In the genomic region with DNA sequence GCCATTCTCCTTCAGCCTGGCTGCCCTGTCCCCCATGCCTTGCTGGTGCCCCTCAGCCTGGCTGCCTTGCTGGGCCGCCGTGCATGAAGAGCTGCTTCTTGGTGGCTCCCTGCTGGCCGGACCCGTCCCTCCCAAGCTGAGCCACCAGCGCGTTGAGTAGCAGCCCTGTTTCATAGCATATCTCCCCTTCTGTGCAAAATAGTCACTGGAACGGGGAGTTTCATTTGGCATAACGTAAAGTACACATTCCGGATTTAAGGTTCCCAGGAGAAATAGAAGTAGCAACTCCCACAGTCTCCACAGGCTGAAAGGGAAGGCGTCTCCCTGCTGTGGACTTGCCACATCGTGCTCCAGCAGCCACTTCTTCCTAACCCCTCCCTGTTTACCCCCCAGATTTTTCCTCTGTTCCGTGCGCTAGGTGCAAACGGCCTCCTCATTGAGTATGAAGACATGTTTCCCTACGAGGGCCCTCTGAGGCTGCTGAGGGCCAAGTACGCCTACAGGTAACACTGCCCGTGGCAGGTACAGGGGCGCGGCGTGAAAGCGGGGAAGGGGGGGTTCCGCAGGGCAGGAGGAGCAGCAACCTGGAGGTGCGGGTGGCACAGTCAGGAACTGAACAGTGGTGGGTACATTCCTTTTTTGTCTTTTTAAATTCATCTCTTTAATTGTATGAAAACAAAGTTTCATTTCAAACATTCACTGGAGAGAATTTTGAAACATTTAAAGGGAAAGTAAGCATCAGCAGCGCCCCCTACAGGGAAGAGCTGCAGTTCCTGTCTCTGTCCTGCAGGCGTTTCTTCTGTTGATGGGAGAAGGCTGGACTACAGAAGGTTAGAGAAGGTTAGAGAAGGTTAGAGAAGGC, we compare ENCODE assay signal across 8 cellular contexts. TPM values are rescaled to one million over a fixed set of nuclear protein-coding genes. Genes with fewer than 3 reads are reported as not detected.
DNase-seq lines count a peak whose midpoint lies in the region; ATAC-seq and TF ChIP-seq lines count a peak whose summit lies in the region.

No MANE protein-coding gene starts in this region.

- H3K4me1 Mint-ChIP-seq in WTC11 (peaks cover 2% of the 10 kb centered on the region; the same call in 1 of the 2 replicates), nephron progenitor cell (peaks cover 1% of the 10 kb centered on the region)
- peaks cover 32% of the 10 kb centered on the region for H3K4me1 Mint-ChIP-seq in dendritic cell treated with granulocyte-macrophage colony-stimulating factor and Interleukin-4, amounts not matched to agents 40 ng/mL and 50 ng/mL, for 4 days (ENCODE audit: low read depth)

- H3K27me3 Mint-ChIP-seq in WTC11 (ENCODE audit: low read depth) (no peaks in the 10 kb centered on the region), nephron progenitor cell (ENCODE audit: low read depth, poor library complexity) (peaks cover 3% of the 10 kb centered on the region)
- no peaks in the 10 kb centered on the region for H3K27me3 Mint-ChIP-seq in dendritic cell treated with granulocyte-macrophage colony-stimulating factor and Interleukin-4, amounts not matched to agents 40 ng/mL and 50 ng/mL, for 4 days

- ATAC-seq in WTC11 (peak; percentile 76), HG03280 (IDR thresholded peaks at IDR 0.05; ENCODE audit: unreplicated experiment) (no peak)

- H3K27ac Mint-ChIP-seq in WTC11: no peak overlapping the region
- peak overlapping the region; percentile 13 for H3K27ac Mint-ChIP-seq in dendritic cell treated with granulocyte-macrophage colony-stimulating factor and Interleukin-4, amounts not matched to agents 40 ng/mL and 50 ng/mL, for 4 days
- no peak overlapping the region for H3K27ac Mint-ChIP-seq in nephron progenitor cell

- peaks cover 31% of the 10 kb centered on the region for H3K36me3 Mint-ChIP-seq in WTC11
- H3K36me3 Mint-ChIP-seq in dendritic cell treated with granulocyte-macrophage colony-stimulating factor and Interleukin-4, amounts not matched to agents 40 ng/mL and 50 ng/mL, for 4 days (ENCODE audit: low read depth): peaks cover 77% of the 10 kb centered on the region
- peaks cover 53% of the 10 kb centered on the region for H3K36me3 Mint-ChIP-seq in nephron progenitor cell (ENCODE audit: low read depth)

- intact Hi-C loops in dendritic cell treated with granulocyte-macrophage colony-stimulating factor and Interleukin-4, amounts not matched to agents 40 ng/mL and 50 ng/mL, for 4 days (cut with micrococcal nuclease): no loop called here

- no peak overlapping the region for H3K4me3 Mint-ChIP-seq in WTC11
- H3K4me3 Mint-ChIP-seq in dendritic cell treated with granulocyte-macrophage colony-stimulating factor and Interleukin-4, amounts not matched to agents 40 ng/mL and 50 ng/mL, for 4 days: no peak overlapping the region
- no peak overlapping the region for H3K4me3 Mint-ChIP-seq in nephron progenitor cell

- H3K9me3 Mint-ChIP-seq in WTC11 (peaks cover 13% of the 10 kb centered on the region), nephron progenitor cell (peaks cover 34% of the 10 kb centered on the region)
- peaks cover 13% of the 10 kb centered on the region for H3K9me3 Mint-ChIP-seq in dendritic cell treated with granulocyte-macrophage colony-stimulating factor and Interleukin-4, amounts not matched to agents 40 ng/mL and 50 ng/mL, for 4 days

- POLR2A ChIA-PET in WTC11 (lab: Charles Lee): no interaction called here

- TF ChIP-seq CTCF in WTC11 (IDR thresholded peaks at IDR 0.05) (peak; percentile 84), nephron progenitor cell (IDR thresholded peaks at IDR 0.05) (peak; percentile 48)

- DNase-seq in DMS53 (lab: John Stamatoyannopoulos, UW) (peak; percentile 74), KG1 (lab: John Stamatoyannopoulos, UW) (peak; percentile 30), WTC11 (ENCODE audit: low spot score) (peak; percentile 62), nephron progenitor cell (peak; percentile 42), NCI-H1092 treated with DMSO at 0.1 percent for 48 hours (lab: John Stamatoyannopoulos, UW) (no peak), ureter (ENCODE audit: low spot score) (no peak)

- CTCF ChIA-PET in WTC11 (lab: Charles Lee): interaction anchor here (0.5 to 1.4 kb wide), 31 partner anchors 9 to 292 kb away, joined by 3 to 9 read pairs (median 3); partner anchors contain the start of gene FN3KRP

TF ChIP-seq in WTC11, 78 proteins besides CTCF, POLR2A, EP300 and RAD21 (continues in another document):
- TF ChIP-seq, protein P1, sequence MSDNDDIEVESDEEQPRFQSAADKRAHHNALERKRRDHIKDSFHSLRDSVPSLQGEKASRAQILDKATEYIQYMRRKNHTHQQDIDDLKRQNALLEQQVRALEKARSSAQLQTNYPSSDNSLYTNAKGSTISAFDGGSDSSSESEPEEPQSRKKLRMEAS (CRISPR knock-in tag; IDR thresholded peaks at IDR 0.05): no peak
- TF ChIP-seq ZNF232 (CRISPR knock-in tag; IDR thresholded peaks at IDR 0.05): no peak
- no peak for TF ChIP-seq GRHL2 (CRISPR knock-in tag; IDR thresholded peaks at IDR 0.05; ENCODE audit: insufficient replicate concordance, severe bottlenecking)
- TF ChIP-seq, protein P2, sequence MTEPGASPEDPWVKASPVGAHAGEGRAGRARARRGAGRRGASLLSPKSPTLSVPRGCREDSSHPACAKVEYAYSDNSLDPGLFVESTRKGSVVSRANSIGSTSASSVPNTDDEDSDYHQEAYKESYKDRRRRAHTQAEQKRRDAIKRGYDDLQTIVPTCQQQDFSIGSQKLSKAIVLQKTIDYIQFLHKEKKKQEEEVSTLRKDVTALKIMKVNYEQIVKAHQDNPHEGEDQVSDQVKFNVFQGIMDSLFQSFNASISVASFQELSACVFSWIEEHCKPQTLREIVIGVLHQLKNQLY (CRISPR knock-in tag; IDR thresholded peaks at IDR 0.05): no peak
- TF ChIP-seq RORB (CRISPR knock-in tag; IDR thresholded peaks at IDR 0.05): no peak
- TF ChIP-seq ZNF121 (CRISPR knock-in tag; IDR thresholded peaks at IDR 0.05): no peak
- TF ChIP-seq, protein P3, sequence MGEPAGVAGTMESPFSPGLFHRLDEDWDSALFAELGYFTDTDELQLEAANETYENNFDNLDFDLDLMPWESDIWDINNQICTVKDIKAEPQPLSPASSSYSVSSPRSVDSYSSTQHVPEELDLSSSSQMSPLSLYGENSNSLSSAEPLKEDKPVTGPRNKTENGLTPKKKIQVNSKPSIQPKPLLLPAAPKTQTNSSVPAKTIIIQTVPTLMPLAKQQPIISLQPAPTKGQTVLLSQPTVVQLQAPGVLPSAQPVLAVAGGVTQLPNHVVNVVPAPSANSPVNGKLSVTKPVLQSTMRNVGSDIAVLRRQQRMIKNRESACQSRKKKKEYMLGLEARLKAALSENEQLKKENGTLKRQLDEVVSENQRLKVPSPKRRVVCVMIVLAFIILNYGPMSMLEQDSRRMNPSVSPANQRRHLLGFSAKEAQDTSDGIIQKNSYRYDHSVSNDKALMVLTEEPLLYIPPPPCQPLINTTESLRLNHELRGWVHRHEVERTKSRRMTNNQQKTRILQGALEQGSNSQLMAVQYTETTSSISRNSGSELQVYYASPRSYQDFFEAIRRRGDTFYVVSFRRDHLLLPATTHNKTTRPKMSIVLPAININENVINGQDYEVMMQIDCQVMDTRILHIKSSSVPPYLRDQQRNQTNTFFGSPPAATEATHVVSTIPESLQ (CRISPR knock-in tag; IDR thresholded peaks at IDR 0.05): no peak
- TF ChIP-seq, protein P4, sequence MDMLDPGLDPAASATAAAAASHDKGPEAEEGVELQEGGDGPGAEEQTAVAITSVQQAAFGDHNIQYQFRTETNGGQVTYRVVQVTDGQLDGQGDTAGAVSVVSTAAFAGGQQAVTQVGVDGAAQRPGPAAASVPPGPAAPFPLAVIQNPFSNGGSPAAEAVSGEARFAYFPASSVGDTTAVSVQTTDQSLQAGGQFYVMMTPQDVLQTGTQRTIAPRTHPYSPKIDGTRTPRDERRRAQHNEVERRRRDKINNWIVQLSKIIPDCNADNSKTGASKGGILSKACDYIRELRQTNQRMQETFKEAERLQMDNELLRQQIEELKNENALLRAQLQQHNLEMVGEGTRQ (CRISPR knock-in tag; IDR thresholded peaks at IDR 0.05): no peak
- TF ChIP-seq, protein P5, sequence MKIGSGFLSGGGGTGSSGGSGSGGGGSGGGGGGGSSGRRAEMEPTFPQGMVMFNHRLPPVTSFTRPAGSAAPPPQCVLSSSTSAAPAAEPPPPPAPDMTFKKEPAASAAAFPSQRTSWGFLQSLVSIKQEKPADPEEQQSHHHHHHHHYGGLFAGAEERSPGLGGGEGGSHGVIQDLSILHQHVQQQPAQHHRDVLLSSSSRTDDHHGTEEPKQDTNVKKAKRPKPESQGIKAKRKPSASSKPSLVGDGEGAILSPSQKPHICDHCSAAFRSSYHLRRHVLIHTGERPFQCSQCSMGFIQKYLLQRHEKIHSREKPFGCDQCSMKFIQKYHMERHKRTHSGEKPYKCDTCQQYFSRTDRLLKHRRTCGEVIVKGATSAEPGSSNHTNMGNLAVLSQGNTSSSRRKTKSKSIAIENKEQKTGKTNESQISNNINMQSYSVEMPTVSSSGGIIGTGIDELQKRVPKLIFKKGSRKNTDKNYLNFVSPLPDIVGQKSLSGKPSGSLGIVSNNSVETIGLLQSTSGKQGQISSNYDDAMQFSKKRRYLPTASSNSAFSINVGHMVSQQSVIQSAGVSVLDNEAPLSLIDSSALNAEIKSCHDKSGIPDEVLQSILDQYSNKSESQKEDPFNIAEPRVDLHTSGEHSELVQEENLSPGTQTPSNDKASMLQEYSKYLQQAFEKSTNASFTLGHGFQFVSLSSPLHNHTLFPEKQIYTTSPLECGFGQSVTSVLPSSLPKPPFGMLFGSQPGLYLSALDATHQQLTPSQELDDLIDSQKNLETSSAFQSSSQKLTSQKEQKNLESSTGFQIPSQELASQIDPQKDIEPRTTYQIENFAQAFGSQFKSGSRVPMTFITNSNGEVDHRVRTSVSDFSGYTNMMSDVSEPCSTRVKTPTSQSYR (CRISPR knock-in tag; IDR thresholded peaks at IDR 0.05): no peak
- no peak for TF ChIP-seq NFYB (CRISPR knock-in tag; conservative IDR thresholded peaks at IDR 0.05; ENCODE audit: low read depth)
- TF ChIP-seq MYBL2 (CRISPR knock-in tag; IDR thresholded peaks at IDR 0.05): no peak
- TF ChIP-seq, protein P6, sequence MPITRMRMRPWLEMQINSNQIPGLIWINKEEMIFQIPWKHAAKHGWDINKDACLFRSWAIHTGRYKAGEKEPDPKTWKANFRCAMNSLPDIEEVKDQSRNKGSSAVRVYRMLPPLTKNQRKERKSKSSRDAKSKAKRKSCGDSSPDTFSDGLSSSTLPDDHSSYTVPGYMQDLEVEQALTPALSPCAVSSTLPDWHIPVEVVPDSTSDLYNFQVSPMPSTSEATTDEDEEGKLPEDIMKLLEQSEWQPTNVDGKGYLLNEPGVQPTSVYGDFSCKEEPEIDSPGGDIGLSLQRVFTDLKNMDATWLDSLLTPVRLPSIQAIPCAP (CRISPR knock-in tag; IDR thresholded peaks at IDR 0.05): no peak
- TF ChIP-seq ZNF138 (CRISPR knock-in tag; conservative IDR thresholded peaks at IDR 0.05): no peak
- no peak for TF ChIP-seq ZNF416 (CRISPR knock-in tag; IDR thresholded peaks at IDR 0.05)

RNA-seq across cellular contexts. Expression of gene OGFOD3, which starts 5.8 kb away (rescaled TPM):
- total RNA-seq in WTC11 (2021): 20.4 to 24.0 TPM (median 22.5 TPM) in 3 replicates
- 31.9 TPM for total RNA-seq in ureter

RNA-seq across cellular contexts. Expression of gene HEXD, which starts 6.1 kb away (rescaled TPM):
- total RNA-seq in WTC11 (2021): 36.0 to 40.0 TPM (median 37.1 TPM) in 3 replicates
- total RNA-seq in ureter: 44.5 TPM

RNA-seq across cellular contexts. Expression of gene CYBC1, which starts 26.3 kb away (rescaled TPM):
- total RNA-seq in WTC11 (2021) (61.5 to 71.7 TPM (median 65.5 TPM) in 3 replicates), ureter (98.0 TPM)

RNA-seq across cellular contexts. Expression of gene NARF, which starts 34.3 kb away (rescaled TPM):
- total RNA-seq in WTC11 (2021) (96.7 to 125 TPM (median 117 TPM) in 3 replicates), ureter (48.2 TPM)

RNA-seq across cellular contexts. Expression of gene UTS2R, which starts 52.7 kb away (rescaled TPM):
- total RNA-seq in WTC11 (2021): 0.46 to 0.76 TPM (median 0.53 TPM) in 3 replicates
- not detected for total RNA-seq in ureter

Comparison
In these comparisons a context has a peak if more than half of its experiments do, and no peak if none do; other contexts are left out.
1. DNase-seq: peak in DMS53 (single experiment), KG1 (single experiment), WTC11 (single experiment) and nephron progenitor cell (single experiment); none in NCI-H1092 treated with DMSO at 0.1 percent for 48 hours (single experiment) and ureter (single experiment).